ENCODE assay signal across 1 cellular context in the genomic region with DNA sequence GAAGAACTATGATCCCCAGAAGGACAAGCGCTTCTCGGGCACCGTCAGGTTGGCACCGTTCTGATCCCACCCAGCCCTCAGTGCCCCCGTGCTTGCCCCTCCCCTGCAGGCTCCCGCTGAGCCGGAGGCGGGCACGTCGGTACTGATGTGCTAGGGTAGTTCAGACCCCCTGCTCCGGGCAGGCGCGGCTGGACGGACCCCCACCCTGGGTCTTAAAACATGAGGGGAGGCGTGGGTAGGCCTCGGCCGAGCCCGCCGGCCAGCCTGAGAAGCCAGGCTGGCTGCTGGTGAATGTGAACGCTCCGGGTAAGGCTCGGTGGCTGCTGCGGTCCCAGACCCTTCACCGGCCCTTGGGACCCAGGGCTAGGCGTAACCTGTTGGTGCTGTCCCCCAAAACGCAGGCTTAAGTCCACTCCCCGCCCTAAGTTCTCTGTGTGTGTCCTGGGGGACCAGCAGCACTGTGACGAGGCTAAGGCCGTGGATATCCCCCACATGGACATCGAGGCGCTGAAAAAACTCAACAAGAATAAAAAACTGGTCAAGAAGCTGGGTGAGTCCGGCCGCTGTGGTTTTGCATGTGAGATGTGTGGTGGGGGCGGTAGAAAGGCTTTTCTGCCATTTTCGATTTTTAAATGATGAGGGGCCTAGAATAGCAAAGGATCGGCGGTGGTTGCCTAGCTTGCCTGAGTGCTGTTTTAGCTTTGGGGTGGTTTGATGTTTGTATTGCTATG.
A peak's percentile ranks its signal among the peaks of the same experiment; 100 is the strongest.
TF ChIP-seq lines count a peak whose summit lies in the region.

No MANE protein-coding gene starts in this region.

TF ChIP-seq in HepG2, 621 proteins besides CTCF, POLR2A, EP300 and RAD21 (continues in another document):
- TF ChIP-seq ZBTB40 (IDR thresholded peaks at IDR 0.05) (peak; percentile 2; the same call in 1 of the 2 replicates), ZBTB40 (CRISPR knock-in tag; IDR thresholded peaks at IDR 0.05) (no peak; the same call in 1 of the 2 replicates), HMG20A (CRISPR knock-in tag; IDR thresholded peaks at IDR 0.05; ENCODE audit: borderline replicate concordance) (no peak), SRF (IDR thresholded peaks at IDR 0.05; ENCODE audit: low read depth, low read length) (no peak), ZNF333 (CRISPR knock-in tag; IDR thresholded peaks at IDR 0.05; ENCODE audit: borderline replicate concordance) (no peak), SP1 (IDR thresholded peaks at IDR 0.05) (no peak), SP1 (CRISPR knock-in tag; IDR thresholded peaks at IDR 0.05) (no peak), RBM39 (IDR thresholded peaks at IDR 0.05; ENCODE audit: low read depth, low read length, poor library complexity, severe bottlenecking) (peak; percentile 20), CENPBD1 (CRISPR knock-in tag; IDR thresholded peaks at IDR 0.05; ENCODE audit: borderline replicate concordance, low read depth) (no peak), ZSCAN30 (CRISPR knock-in tag; IDR thresholded peaks at IDR 0.05) (no peak), KDM3A (CRISPR knock-in tag; IDR thresholded peaks at IDR 0.05; ENCODE audit: low read depth) (no peak), ZKSCAN1 (IDR thresholded peaks at IDR 0.05; ENCODE audit: low read length) (no peak), NR1H2 (CRISPR knock-in tag; IDR thresholded peaks at IDR 0.05; ENCODE audit: borderline replicate concordance, low read depth) (no peak), ZNF670 (CRISPR knock-in tag; IDR thresholded peaks at IDR 0.05; ENCODE audit: borderline replicate concordance) (no peak), PAWR (CRISPR knock-in tag; IDR thresholded peaks at IDR 0.05; ENCODE audit: borderline replicate concordance) (no peak), TGIF2 (CRISPR knock-in tag; IDR thresholded peaks at IDR 0.05) (no peak), ZFP41 (CRISPR knock-in tag; IDR thresholded peaks at IDR 0.05; ENCODE audit: borderline replicate concordance) (no peak), ZNF136 (CRISPR knock-in tag; IDR thresholded peaks at IDR 0.05; ENCODE audit: low read depth) (no peak), ZSCAN22 (CRISPR knock-in tag; IDR thresholded peaks at IDR 0.05) (no peak), ZNF414 (CRISPR knock-in tag; IDR thresholded peaks at IDR 0.05) (no peak), ZBTB3 (CRISPR knock-in tag; IDR thresholded peaks at IDR 0.05; ENCODE audit: borderline replicate concordance, low read depth) (no peak), ZNF253 (CRISPR knock-in tag; IDR thresholded peaks at IDR 0.05; ENCODE audit: borderline replicate concordance) (0 out of 2 replicates have a peak, but pooled peaks have one; percentile 40), SNRNP70 (IDR thresholded peaks at IDR 0.05; ENCODE audit: low read depth, low read length) (no peak), ZSCAN5A (CRISPR knock-in tag; IDR thresholded peaks at IDR 0.05; ENCODE audit: borderline replicate concordance) (no peak), TSC22D2 (CRISPR knock-in tag; IDR thresholded peaks at IDR 0.05; ENCODE audit: borderline replicate concordance) (no peak), TFDP1 (CRISPR knock-in tag; IDR thresholded peaks at IDR 0.05; ENCODE audit: borderline replicate concordance) (no peak), KDM4B (CRISPR knock-in tag; IDR thresholded peaks at IDR 0.05) (peak; percentile 20; the same call in 1 of the 2 replicates), ZHX2 (IDR thresholded peaks at IDR 0.05; ENCODE audit: low read depth) (no peak), ZHX2 (CRISPR knock-in tag; IDR thresholded peaks at IDR 0.05; ENCODE audit: borderline replicate concordance) (no peak), ZKSCAN5 (CRISPR knock-in tag; IDR thresholded peaks at IDR 0.05) (no peak)
- TF ChIP-seq, protein P1, sequence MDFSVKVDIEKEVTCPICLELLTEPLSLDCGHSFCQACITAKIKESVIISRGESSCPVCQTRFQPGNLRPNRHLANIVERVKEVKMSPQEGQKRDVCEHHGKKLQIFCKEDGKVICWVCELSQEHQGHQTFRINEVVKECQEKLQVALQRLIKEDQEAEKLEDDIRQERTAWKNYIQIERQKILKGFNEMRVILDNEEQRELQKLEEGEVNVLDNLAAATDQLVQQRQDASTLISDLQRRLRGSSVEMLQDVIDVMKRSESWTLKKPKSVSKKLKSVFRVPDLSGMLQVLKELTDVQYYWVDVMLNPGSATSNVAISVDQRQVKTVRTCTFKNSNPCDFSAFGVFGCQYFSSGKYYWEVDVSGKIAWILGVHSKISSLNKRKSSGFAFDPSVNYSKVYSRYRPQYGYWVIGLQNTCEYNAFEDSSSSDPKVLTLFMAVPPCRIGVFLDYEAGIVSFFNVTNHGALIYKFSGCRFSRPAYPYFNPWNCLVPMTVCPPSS (IDR thresholded peaks at IDR 0.05), result no peak
- TF ChIP-seq, protein P2, sequence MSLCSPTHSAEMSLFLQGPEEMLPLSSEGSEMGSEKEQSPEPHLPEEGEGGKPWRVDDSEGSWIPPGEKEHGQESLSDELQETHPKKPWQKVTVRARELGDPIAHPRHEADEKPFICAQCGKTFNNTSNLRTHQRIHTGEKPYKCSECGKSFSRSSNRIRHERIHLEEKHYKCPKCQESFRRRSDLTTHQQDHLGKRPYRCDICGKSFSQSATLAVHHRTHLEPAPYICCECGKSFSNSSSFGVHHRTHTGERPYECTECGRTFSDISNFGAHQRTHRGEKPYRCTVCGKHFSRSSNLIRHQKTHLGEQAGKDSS (CRISPR knock-in tag; IDR thresholded peaks at IDR 0.05; ENCODE audit: borderline replicate concordance, low read depth), result no peak
- TF ChIP-seq, protein P3, sequence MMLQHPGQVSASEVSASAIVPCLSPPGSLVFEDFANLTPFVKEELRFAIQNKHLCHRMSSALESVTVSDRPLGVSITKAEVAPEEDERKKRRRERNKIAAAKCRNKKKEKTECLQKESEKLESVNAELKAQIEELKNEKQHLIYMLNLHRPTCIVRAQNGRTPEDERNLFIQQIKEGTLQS (CRISPR knock-in tag; IDR thresholded peaks at IDR 0.05), result 0 out of 2 replicates have a peak, but pooled peaks have one; percentile 20
